20 cellular contexts compared by ENCODE assay signal in the genomic region with DNA sequence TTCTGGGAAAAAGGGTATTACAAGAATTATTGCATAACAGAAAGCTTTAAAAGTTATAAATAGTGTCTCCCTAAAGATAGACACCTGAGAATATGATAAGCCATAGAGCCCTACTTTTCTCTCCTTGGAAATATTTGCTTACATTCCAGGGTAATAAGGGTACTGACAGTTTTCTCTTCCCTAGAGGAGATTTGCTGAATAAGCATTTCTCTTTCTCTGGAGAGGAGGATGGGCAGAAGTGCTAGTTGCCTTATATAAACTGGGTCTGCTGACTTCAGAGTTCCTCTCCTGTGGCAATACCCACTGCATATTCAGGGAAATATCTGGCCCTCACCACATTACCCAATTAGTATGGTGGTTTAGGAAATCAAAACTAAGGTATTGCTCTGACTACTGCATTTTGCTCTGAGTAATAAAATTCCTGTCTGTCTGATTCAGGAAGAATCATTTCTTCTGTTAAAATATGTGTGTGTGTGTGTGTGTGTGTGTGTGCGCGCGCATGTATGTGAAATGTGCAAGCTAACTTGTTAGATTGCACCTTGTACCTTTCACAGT.
DNase-seq lines count a peak whose midpoint lies in the region; ATAC-seq, FAIRE-seq and TF ChIP-seq lines count a peak whose summit lies in the region.
"Had no signal": no experiment of that assay in that cellular context is flagged by ENCODE, and none has a peak within 500 bp of the region (broad histone marks: within the 10 kb centered on the region; RNA-seq: fewer than 3 reads in every experiment).

No MANE protein-coding gene starts in this region.

- H3K27ac Mint-ChIP-seq in immature natural killer cell: no peak overlapping the region
- H3K27ac Mint-ChIP-seq in naive thymus-derived CD4-positive, alpha-beta T cell: no peak overlapping the region
- H3K27ac Mint-ChIP-seq: naive B cell, progenitor cell of endocrine pancreas, T-cell had no signal

- CTCF ChIA-PET in naive thymus-derived CD4-positive, alpha-beta T cell (lab: Charles Lee): no interaction called here

- H3K4me3 ChIP-seq in epithelial cell of esophagus (ENCODE audit: low read length) (no peak overlapping the region), parathyroid adenoma (ENCODE audit: low read depth, low read length) (no peak overlapping the region)
- H3K4me3 ChIP-seq in naive thymus-derived CD4-positive, alpha-beta T cell (ENCODE audit: low read length): no peak overlapping the region
- H3K4me3 ChIP-seq: coronary artery, testis had no signal

- no peaks in the 10 kb centered on the region for H3K4me1 Mint-ChIP-seq in immature natural killer cell
- no peaks in the 10 kb centered on the region for H3K4me1 Mint-ChIP-seq in naive thymus-derived CD4-positive, alpha-beta T cell
- H3K4me1 Mint-ChIP-seq: naive B cell, T-cell had no signal

- no peaks in the 10 kb centered on the region for H3K36me3 Mint-ChIP-seq in immature natural killer cell
- no peaks in the 10 kb centered on the region for H3K36me3 Mint-ChIP-seq in naive thymus-derived CD4-positive, alpha-beta T cell
- H3K36me3 Mint-ChIP-seq: naive B cell, T-cell had no signal

- H2AFZ ChIP-seq in parathyroid adenoma: no peak overlapping the region

- no peak for FAIRE-seq in RCC 7860 (lab: Jason Lieb, UNC)

- H3K79me2 ChIP-seq in parathyroid adenoma: no peaks in the 10 kb centered on the region

- H3K36me3 ChIP-seq in parathyroid adenoma (ENCODE audit: control insufficient read depth, insufficient read depth, low read length): no peaks in the 10 kb centered on the region
- no peaks in the 10 kb centered on the region for H3K36me3 ChIP-seq in naive thymus-derived CD4-positive, alpha-beta T cell (ENCODE audit: control insufficient read depth in 2 of 3, insufficient read depth in 3 of 3, low read length in 3 of 3)

- peak overlapping the region; percentile 17 for H3K4me2 ChIP-seq in parathyroid adenoma (ENCODE audit: low read length)

- DNase-seq in GM04503 (ENCODE audit: low read depth) (peak; percentile 16), RCC 7860 (ENCODE audit: low spot score) (peak; percentile 57), epithelial cell of esophagus (ENCODE audit: low read depth) (peak; percentile 88), immature natural killer cell (no peak), Ammon's horn (ENCODE audit: low spot score) (no peak)
- DNase-seq in naive thymus-derived CD4-positive, alpha-beta T cell: no peak
- DNase-seq: activated naive CD4-positive, alpha-beta T cell; activated T-cell treated with anti-CD3 and anti-CD28 coated beads for 4 hours; aorta; MV-4-11; naive B cell; NCI-H1930; NCI-H510A treated with DMSO at 0.1 percent for 48 hours; Right ventricle myocardium superior; T-cell; testis had no signal

- H3K9me3 Mint-ChIP-seq in immature natural killer cell: peaks cover 8 to 66% (median 13%) of the 10 kb centered on the region in 6 donors
- H3K9me3 Mint-ChIP-seq in naive thymus-derived CD4-positive, alpha-beta T cell: peaks cover 0 to 37% (median 17%) of the 10 kb centered on the region in 11 donors

- no peak overlapping the region for H3K4me3 Mint-ChIP-seq in immature natural killer cell
- no peak overlapping the region for H3K4me3 Mint-ChIP-seq in naive thymus-derived CD4-positive, alpha-beta T cell
- H3K4me3 Mint-ChIP-seq: naive B cell, T-cell had no signal

- TF ChIP-seq CTCF in epithelial cell of esophagus (IDR thresholded peaks at IDR 0.05; ENCODE audit: insufficient read depth, low read depth, low read length, missing control alignments) (no peak), parathyroid adenoma (IDR thresholded peaks at IDR 0.05) (no peak)

- intact Hi-C loops in naive thymus-derived CD4-positive, alpha-beta T cell (cut with micrococcal nuclease): no loop called here

- H3K27ac ChIP-seq in parathyroid adenoma: no peak overlapping the region
- H3K27ac ChIP-seq in naive thymus-derived CD4-positive, alpha-beta T cell (ENCODE audit: low read depth, low read length): no peak overlapping the region
- H3K27ac ChIP-seq: coronary artery, testis had no signal

- H3K9ac ChIP-seq in parathyroid adenoma: no peak overlapping the region

- POLR2A ChIA-PET in naive thymus-derived CD4-positive, alpha-beta T cell (lab: Charles Lee): no interaction called here

- H3K27me3 ChIP-seq in parathyroid adenoma (ENCODE audit: control insufficient read depth, insufficient read depth, low read length): no peaks in the 10 kb centered on the region
- no peaks in the 10 kb centered on the region for H3K27me3 ChIP-seq in naive thymus-derived CD4-positive, alpha-beta T cell (ENCODE audit: control insufficient read depth in 2 of 2, insufficient read depth in 2 of 2, low read length in 2 of 2)
- H3K27me3 ChIP-seq: testis had no signal

- no peaks in the 10 kb centered on the region for H3K27me3 Mint-ChIP-seq in immature natural killer cell (ENCODE audit: low read depth in 3 of 3)
- H3K27me3 Mint-ChIP-seq in naive thymus-derived CD4-positive, alpha-beta T cell: no peaks in the 10 kb centered on the region
- H3K27me3 Mint-ChIP-seq: naive B cell, progenitor cell of endocrine pancreas, T-cell had no signal

- H3K9me3 ChIP-seq in parathyroid adenoma (ENCODE audit: control insufficient read depth, low read length): no peaks in the 10 kb centered on the region
- no peaks in the 10 kb centered on the region for H3K9me3 ChIP-seq in naive thymus-derived CD4-positive, alpha-beta T cell (ENCODE audit: control insufficient read depth in 2 of 3, low read length in 3 of 3)
- H3K9me3 ChIP-seq: testis had no signal

- no peaks in the 10 kb centered on the region for H3K4me1 ChIP-seq in parathyroid adenoma
- no peaks in the 10 kb centered on the region for H3K4me1 ChIP-seq in naive thymus-derived CD4-positive, alpha-beta T cell (ENCODE audit: control insufficient read depth in 2 of 2, insufficient read depth in 2 of 2, low read length in 2 of 2)
- H3K4me1 ChIP-seq: testis had no signal

- ATAC-seq in naive thymus-derived CD4-positive, alpha-beta T cell: no peak
- no peak for ATAC-seq in HG02763 (IDR thresholded peaks at IDR 0.05; ENCODE audit: unreplicated experiment)
- ATAC-seq: T-cell had no signal

Comparison
In these comparisons a context has a peak if more than half of its experiments do, and no peak if none do; other contexts are left out.
1. DNase-seq: peak in GM04503 (single experiment), RCC 7860 (single experiment) and epithelial cell of esophagus (single experiment); none in immature natural killer cell (0 of 3), naive thymus-derived CD4-positive, alpha-beta T cell (0 of 9) and Ammon's horn (single experiment).